In the genomic region with DNA sequence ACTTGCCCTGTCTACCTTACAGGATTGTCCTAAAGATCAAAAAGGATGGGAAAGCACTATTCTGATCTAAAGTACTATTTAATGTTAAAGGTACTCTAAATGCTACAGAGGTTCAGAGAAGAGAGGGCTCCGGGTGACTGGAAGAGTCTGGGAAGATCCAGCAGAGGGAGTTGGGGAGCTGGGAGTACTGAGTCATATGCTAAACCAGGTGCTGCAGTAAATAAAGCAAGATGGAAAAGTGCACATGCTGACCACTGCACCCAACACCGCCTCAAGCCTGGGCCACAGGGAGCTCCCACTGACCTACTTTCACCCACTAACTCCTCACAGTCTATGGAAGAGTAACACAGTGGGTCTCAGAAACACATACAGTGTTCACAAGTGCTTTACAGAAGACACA, we compare ENCODE assay signal across 9 cellular contexts. TPM values are rescaled to one million over a fixed set of nuclear protein-coding genes. Genes with fewer than 3 reads are reported as not detected.
DNase-seq lines count a peak whose midpoint lies in the region; ATAC-seq and TF ChIP-seq lines count a peak whose summit lies in the region.
"Had no signal": no experiment of that assay in that cellular context is flagged by ENCODE, and none has a peak within 500 bp of the region (broad histone marks: within the 10 kb centered on the region; RNA-seq: fewer than 3 reads in every experiment).

No MANE protein-coding gene starts in this region.

- peak; percentile 55 for DNase-seq in DMS53 (lab: John Stamatoyannopoulos, UW)
- DNase-seq in DMS53 treated with DMSO at 0.1 percent for 48 hours (lab: John Stamatoyannopoulos, UW; ENCODE audit: unreplicated experiment), result no peak
- peak; percentile 32 for DNase-seq in NB4 (ENCODE audit: low read depth)
- peak; percentile 78 for DNase-seq in endodermal cell
- peak; percentile 28 for DNase-seq in renal cortical epithelial cell (ENCODE audit: low read depth)
- DNase-seq in NCI-H510A (lab: John Stamatoyannopoulos, UW), result no peak
- no peak for DNase-seq in GM19240 (ENCODE audit: insufficient read length, low spot score)
- DNase-seq: psoas muscle had no signal

- H3K27me3 Mint-ChIP-seq in endodermal cell (ENCODE audit: insufficient read depth), result peaks cover 9% of the 10 kb centered on the region

- no peaks in the 10 kb centered on the region for H3K9me3 ChIP-seq in endodermal cell (ENCODE audit: control insufficient read depth, low read length)
- H3K9me3 ChIP-seq: psoas muscle had no signal

- H3K27ac ChIP-seq in endodermal cell (ENCODE audit: low read depth, low read length), result no peak overlapping the region
- H3K27ac ChIP-seq: psoas muscle had no signal

- WGBS in endodermal cell (ENCODE audit: insufficient coverage in 1 of 2, insufficient read length in 1 of 2), 2 experiments, result 26 to 80% methylated on average over 1 to 2 of the region's 2 CpGs

- no peaks in the 10 kb centered on the region for H3K4me1 ChIP-seq in endodermal cell (ENCODE audit: control insufficient read depth, insufficient read depth, low read length)
- H3K4me1 ChIP-seq: psoas muscle had no signal

- TF ChIP-seq CTCF in NB4 (IDR thresholded peaks at IDR 0.05; ENCODE audit: low read depth, low read length) (peak; percentile 16), endodermal cell (conservative IDR thresholded peaks at IDR 0.05) (peak; percentile 77)

- no peaks in the 10 kb centered on the region for H3K27me3 ChIP-seq in endodermal cell (ENCODE audit: control insufficient read depth, insufficient read depth, low read length, poor library complexity, severe bottlenecking)

- no peaks in the 10 kb centered on the region for H3K36me3 Mint-ChIP-seq in endodermal cell (ENCODE audit: low read depth)

- no peaks in the 10 kb centered on the region for H3K4me1 Mint-ChIP-seq in endodermal cell

- H3K4me3 ChIP-seq in NB4 (ENCODE audit: low read depth, low read length) (no peak overlapping the region), endodermal cell (ENCODE audit: low read length) (no peak overlapping the region)
- H3K4me3 ChIP-seq: psoas muscle had no signal

- no peak for TF ChIP-seq POLR2A in NB4 (IDR thresholded peaks at IDR 0.05; ENCODE audit: extremely low read depth, insufficient read length)

- H3K4me3 Mint-ChIP-seq in endodermal cell, result no peak overlapping the region

- no peaks in the 10 kb centered on the region for H3K9me3 Mint-ChIP-seq in endodermal cell

- no peak overlapping the region for H3K9ac ChIP-seq in endodermal cell (ENCODE audit: extremely low read depth, low read length, poor library complexity, severe bottlenecking)

- H3K36me3 ChIP-seq in endodermal cell (ENCODE audit: control insufficient read depth, insufficient read depth, low read length), result no peaks in the 10 kb centered on the region

- no peak for ATAC-seq in HG02885 (IDR thresholded peaks at IDR 0.05; ENCODE audit: poor library complexity, unreplicated experiment)

- no peak overlapping the region for H3K27ac Mint-ChIP-seq in endodermal cell

RNA-seq across cellular contexts. Expression of a gene that starts 49.3 kb away (rescaled TPM):
- total RNA-seq in endodermal cell (under 1 TPM in 1 of 2 donors, not detected in 1; 0.51 TPM), renal cortical epithelial cell (0.17 and 0.40 TPM in 2 replicates)
- 0.11 TPM for polyA plus RNA-seq in endodermal cell (2013, experiment 1 of 2)
- not detected for polyA plus RNA-seq in endodermal cell (2013, experiment 2 of 2)

Comparison
In these comparisons a context has a peak if more than half of its experiments do, and no peak if none do; other contexts are left out.
1. DNase-seq: peak in DMS53 (single experiment), NB4 (single experiment), endodermal cell (single experiment) and renal cortical epithelial cell (single experiment); none in DMS53 treated with DMSO at 0.1 percent for 48 hours (single experiment), NCI-H510A (single experiment) and GM19240 (single experiment).